In the genomic region with DNA sequence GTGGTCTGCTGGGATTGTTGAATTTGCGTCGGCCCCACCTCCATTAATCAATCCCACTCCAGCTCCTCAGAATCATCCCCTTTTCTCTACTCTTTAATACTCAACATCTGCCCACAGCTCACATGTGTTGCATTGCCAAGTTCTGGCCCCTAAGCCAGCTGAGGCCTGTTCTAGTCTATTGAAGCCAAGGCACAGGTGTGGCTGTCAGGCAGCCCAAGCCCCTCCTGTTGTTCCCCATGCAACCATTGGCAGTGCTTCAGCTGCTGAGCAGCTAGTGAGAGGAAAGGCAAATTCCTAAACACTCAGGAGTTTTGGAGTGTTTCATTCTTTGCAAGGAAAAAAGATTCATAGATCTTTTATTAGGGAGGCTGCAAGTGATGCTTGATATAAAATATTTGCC, we compare ENCODE assay signal across 2 cellular contexts.
TF ChIP-seq lines count a peak whose summit lies in the region.

No MANE protein-coding gene starts in this region.

TF ChIP-seq in GM23338, 12 proteins besides CTCF, POLR2A, EP300 and RAD21 (continued from another document):
- TF ChIP-seq, protein P1, sequence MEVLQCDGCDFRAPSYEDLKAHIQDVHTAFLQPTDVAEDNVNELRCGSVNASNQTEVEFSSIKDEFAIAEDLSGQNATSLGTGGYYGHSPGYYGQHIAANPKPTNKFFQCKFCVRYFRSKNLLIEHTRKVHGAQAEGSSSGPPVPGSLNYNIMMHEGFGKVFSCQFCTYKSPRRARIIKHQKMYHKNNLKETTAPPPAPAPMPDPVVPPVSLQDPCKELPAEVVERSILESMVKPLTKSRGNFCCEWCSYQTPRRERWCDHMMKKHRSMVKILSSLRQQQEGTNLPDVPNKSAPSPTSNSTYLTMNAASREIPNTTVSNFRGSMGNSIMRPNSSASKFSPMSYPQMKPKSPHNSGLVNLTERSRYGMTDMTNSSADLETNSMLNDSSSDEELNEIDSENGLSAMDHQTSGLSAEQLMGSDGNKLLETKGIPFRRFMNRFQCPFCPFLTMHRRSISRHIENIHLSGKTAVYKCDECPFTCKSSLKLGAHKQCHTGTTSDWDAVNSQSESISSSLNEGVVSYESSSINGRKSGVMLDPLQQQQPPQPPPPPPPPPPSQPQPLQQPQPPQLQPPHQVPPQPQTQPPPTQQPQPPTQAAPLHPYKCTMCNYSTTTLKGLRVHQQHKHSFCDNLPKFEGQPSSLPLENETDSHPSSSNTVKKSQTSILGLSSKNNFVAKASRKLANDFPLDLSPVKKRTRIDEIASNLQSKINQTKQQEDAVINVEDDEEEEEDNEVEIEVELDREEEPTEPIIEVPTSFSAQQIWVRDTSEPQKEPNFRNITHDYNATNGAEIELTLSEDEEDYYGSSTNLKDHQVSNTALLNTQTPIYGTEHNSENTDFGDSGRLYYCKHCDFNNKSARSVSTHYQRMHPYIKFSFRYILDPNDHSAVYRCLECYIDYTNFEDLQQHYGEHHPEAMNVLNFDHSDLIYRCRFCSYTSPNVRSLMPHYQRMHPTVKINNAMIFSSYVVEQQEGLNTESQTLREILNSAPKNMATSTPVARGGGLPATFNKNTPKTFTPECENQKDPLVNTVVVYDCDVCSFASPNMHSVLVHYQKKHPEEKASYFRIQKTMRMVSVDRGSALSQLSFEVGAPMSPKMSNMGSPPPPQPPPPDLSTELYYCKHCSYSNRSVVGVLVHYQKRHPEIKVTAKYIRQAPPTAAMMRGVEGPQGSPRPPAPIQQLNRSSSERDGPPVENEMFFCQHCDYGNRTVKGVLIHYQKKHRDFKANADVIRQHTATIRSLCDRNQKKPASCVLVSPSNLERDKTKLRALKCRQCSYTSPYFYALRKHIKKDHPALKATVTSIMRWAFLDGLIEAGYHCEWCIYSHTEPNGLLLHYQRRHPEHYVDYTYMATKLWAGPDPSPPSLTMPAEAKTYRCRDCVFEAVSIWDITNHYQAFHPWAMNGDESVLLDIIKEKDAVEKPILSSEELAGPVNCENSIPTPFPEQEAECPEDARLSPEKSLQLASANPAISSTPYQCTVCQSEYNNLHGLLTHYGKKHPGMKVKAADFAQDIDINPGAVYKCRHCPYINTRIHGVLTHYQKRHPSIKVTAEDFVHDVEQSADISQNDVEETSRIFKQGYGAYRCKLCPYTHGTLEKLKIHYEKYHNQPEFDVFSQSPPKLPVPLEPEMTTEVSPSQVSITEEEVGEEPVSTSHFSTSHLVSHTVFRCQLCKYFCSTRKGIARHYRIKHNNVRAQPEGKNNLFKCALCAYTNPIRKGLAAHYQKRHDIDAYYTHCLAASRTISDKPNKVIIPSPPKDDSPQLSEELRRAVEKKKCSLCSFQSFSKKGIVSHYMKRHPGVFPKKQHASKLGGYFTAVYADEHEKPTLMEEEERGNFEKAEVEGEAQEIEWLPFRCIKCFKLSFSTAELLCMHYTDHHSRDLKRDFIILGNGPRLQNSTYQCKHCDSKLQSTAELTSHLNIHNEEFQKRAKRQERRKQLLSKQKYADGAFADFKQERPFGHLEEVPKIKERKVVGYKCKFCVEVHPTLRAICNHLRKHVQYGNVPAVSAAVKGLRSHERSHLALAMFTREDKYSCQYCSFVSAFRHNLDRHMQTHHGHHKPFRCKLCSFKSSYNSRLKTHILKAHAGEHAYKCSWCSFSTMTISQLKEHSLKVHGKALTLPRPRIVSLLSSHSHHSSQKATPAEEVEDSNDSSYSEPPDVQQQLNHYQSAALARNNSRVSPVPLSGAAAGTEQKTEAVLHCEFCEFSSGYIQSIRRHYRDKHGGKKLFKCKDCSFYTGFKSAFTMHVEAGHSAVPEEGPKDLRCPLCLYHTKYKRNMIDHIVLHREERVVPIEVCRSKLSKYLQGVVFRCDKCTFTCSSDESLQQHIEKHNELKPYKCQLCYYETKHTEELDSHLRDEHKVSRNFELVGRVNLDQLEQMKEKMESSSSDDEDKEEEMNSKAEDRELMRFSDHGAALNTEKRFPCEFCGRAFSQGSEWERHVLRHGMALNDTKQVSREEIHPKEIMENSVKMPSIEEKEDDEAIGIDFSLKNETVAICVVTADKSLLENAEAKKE (CRISPR knock-in tag; IDR thresholded peaks at IDR 0.05) = no peak
- TF ChIP-seq ZNF331 (CRISPR knock-in tag; IDR thresholded peaks at IDR 0.05; ENCODE audit: low read depth) = no peak
- no peak for TF ChIP-seq ZNF114 (CRISPR knock-in tag; IDR thresholded peaks at IDR 0.05)
- TF ChIP-seq, protein P2, sequence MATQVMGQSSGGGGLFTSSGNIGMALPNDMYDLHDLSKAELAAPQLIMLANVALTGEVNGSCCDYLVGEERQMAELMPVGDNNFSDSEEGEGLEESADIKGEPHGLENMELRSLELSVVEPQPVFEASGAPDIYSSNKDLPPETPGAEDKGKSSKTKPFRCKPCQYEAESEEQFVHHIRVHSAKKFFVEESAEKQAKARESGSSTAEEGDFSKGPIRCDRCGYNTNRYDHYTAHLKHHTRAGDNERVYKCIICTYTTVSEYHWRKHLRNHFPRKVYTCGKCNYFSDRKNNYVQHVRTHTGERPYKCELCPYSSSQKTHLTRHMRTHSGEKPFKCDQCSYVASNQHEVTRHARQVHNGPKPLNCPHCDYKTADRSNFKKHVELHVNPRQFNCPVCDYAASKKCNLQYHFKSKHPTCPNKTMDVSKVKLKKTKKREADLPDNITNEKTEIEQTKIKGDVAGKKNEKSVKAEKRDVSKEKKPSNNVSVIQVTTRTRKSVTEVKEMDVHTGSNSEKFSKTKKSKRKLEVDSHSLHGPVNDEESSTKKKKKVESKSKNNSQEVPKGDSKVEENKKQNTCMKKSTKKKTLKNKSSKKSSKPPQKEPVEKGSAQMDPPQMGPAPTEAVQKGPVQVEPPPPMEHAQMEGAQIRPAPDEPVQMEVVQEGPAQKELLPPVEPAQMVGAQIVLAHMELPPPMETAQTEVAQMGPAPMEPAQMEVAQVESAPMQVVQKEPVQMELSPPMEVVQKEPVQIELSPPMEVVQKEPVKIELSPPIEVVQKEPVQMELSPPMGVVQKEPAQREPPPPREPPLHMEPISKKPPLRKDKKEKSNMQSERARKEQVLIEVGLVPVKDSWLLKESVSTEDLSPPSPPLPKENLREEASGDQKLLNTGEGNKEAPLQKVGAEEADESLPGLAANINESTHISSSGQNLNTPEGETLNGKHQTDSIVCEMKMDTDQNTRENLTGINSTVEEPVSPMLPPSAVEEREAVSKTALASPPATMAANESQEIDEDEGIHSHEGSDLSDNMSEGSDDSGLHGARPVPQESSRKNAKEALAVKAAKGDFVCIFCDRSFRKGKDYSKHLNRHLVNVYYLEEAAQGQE (IDR thresholded peaks at IDR 0.05; ENCODE audit: unreplicated experiment) = no peak
- no peak for TF ChIP-seq JUNB (IDR thresholded peaks at IDR 0.05; ENCODE audit: unreplicated experiment)
- TF ChIP-seq NANOG (IDR thresholded peaks at IDR 0.05; ENCODE audit: borderline replicate concordance) = no peak
- no peak for TF ChIP-seq ETS1 (IDR thresholded peaks at IDR 0.05)
- no peak for TF ChIP-seq CREB1 (CRISPR knock-in tag; IDR thresholded peaks at IDR 0.05; ENCODE audit: low read depth)
- TF ChIP-seq EZH2phosphoT487 (IDR thresholded peaks at IDR 0.05; ENCODE audit: unreplicated experiment) = no peak
- TF ChIP-seq POLR2AphosphoS5 (IDR thresholded peaks at IDR 0.05; ENCODE audit: low read depth) = no peak

TF ChIP-seq in WTC11, 78 proteins besides CTCF, POLR2A, EP300 and RAD21 (continued from another document):
- no peak for TF ChIP-seq ZNF121 (CRISPR knock-in tag; IDR thresholded peaks at IDR 0.05)
- TF ChIP-seq TEAD4 (CRISPR knock-in tag; IDR thresholded peaks at IDR 0.05) = no peak
- TF ChIP-seq ZNF396 (CRISPR knock-in tag; IDR thresholded peaks at IDR 0.05; ENCODE audit: borderline replicate concordance) = no peak
- no peak for TF ChIP-seq NR2C2 (CRISPR knock-in tag; IDR thresholded peaks at IDR 0.05)
- no peak for TF ChIP-seq IRF1 (CRISPR knock-in tag; IDR thresholded peaks at IDR 0.05)
- no peak for TF ChIP-seq ZNF138 (CRISPR knock-in tag; conservative IDR thresholded peaks at IDR 0.05)
